31 cellular contexts compared by ENCODE assay signal in the genomic region with DNA sequence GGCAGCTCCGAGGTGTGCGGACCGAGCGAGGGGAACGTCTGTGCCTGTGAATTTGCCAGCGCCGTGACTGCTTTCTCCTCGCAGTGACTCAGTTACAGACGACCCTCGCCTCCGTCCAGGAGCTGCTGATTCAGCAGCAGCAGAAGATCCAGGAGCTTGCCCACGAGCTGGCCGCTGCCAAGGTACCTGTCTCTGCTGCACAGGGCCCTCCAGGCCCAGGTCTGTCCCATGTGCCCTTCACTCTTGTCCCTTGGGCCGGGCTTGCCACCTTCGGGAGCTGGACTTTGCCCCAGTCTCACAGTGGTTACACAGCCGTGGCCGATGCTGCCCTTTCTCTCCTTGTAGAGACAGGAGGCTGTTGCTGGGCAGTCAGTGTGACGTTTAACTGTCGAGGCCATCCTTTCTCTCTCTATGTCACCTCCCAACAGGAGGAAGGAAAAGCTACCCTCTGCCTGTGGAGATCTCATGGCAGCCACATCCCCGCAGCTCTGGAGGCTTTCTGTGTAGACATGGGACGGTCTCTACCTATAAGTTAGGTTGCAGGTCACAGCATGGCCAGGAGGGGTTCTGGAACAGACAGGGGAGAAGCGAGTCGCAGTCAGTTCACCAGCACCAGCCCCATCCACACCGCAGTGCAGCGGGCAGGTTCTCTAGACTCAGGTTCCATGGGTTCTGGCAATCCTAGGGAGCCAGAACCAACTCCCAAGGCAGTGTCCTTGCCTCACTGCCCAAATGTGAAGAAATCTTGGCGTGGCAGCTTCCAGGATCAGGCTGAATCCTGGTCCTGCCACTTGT.
DNase-seq lines count a peak whose midpoint lies in the region; ATAC-seq, FAIRE-seq and TF ChIP-seq lines count a peak whose summit lies in the region.
"Had no signal": no experiment of that assay in that cellular context is flagged by ENCODE, and none has a peak within 500 bp of the region (broad histone marks: within the 10 kb centered on the region; RNA-seq: fewer than 3 reads in every experiment).

No MANE protein-coding gene starts in this region.

- H3K9me1 ChIP-seq in K562 (ENCODE audit: control insufficient read depth, insufficient read depth, low read length), result no peaks in the 10 kb centered on the region

- H3K27me3 Mint-ChIP-seq in type B pancreatic cell, result no peaks in the 10 kb centered on the region
- H3K27me3 Mint-ChIP-seq in T-helper 2 cell treated with Interferon-gamma antibody and Interleukin-4, amounts not matched to agents 5 μg/mL and 100 μg/mL, for 36 hours (ENCODE audit: low read depth), result no peaks in the 10 kb centered on the region
- H3K27me3 Mint-ChIP-seq: activated CD8-positive, alpha-beta memory T cell treated with anti-CD3 and anti-CD28 coated beads, Interleukin-2, amount 10 ng/mL, durations not matched to agents 7 days and 5 days had no signal

- H3K4me3 ChIP-seq in K562, result no peak overlapping the region
- H3K4me3 ChIP-seq in lower lobe of right lung, result no peak overlapping the region
- H3K4me3 ChIP-seq: adrenal gland, body of pancreas, dorsolateral prefrontal cortex, gastroesophageal sphincter, hepatocyte, pancreas, SJSA1, tibial nerve had no signal

- H3K27ac ChIP-seq in K562 (ENCODE audit: extremely low read depth, low read depth, low read length) (no peak overlapping the region), lower lobe of right lung (no peak overlapping the region)
- H3K27ac ChIP-seq: adrenal gland, body of pancreas, dorsolateral prefrontal cortex, hepatocyte, pancreas, SJSA1, tibial nerve had no signal

- peaks cover 20% of the 10 kb centered on the region for H3K4me1 Mint-ChIP-seq in type B pancreatic cell (ENCODE audit: unreplicated experiment)
- H3K4me1 Mint-ChIP-seq in T-helper 2 cell treated with Interferon-gamma antibody and Interleukin-4, amounts not matched to agents 5 μg/mL and 100 μg/mL, for 36 hours (ENCODE audit: low read depth), result no peaks in the 10 kb centered on the region
- H3K4me1 Mint-ChIP-seq: activated CD8-positive, alpha-beta memory T cell treated with anti-CD3 and anti-CD28 coated beads, Interleukin-2, amount 10 ng/mL, durations not matched to agents 7 days and 5 days; neural crest cell had no signal

- TF ChIP-seq CTCF in K562 (IDR thresholded peaks at IDR 0.05 in 2 of 3, conservative IDR thresholded peaks at IDR 0.05 in 1 of 3; ENCODE audit: insufficient read depth in 2 of 3, low read depth in 1 of 3, low read length in 3 of 3) (no peak), lower lobe of right lung (IDR thresholded peaks at IDR 0.05) (no peak), type B pancreatic cell (conservative IDR thresholded peaks at IDR 0.05) (no peak)

- H3K36me3 ChIP-seq in K562 (ENCODE audit: control insufficient read depth, insufficient read depth, low read length) (peaks cover 26% of the 10 kb centered on the region; the same call in 1 of the 3 replicates), lower lobe of right lung (peaks cover 37% of the 10 kb centered on the region)
- H3K36me3 ChIP-seq: pancreas had no signal

- H3K4me3 Mint-ChIP-seq in type B pancreatic cell, result no peak overlapping the region
- no peak overlapping the region for H3K4me3 Mint-ChIP-seq in T-helper 2 cell treated with Interferon-gamma antibody and Interleukin-4, amounts not matched to agents 5 μg/mL and 100 μg/mL, for 36 hours
- H3K4me3 Mint-ChIP-seq: activated CD8-positive, alpha-beta memory T cell treated with anti-CD3 and anti-CD28 coated beads, Interleukin-2, amount 10 ng/mL, durations not matched to agents 7 days and 5 days; activated T-cell treated with anti-CD3 and anti-CD28 coated beads, Interleukin-2, amount 50 U/mL, for 72 hours; neural crest cell had no signal

- DNase-seq in activated T-cell treated with anti-CD3 and anti-CD28 coated beads, Interleukin-2, amount 50 U/mL, for 1 hour, result peak; percentile 9
- DNase-seq in activated T-cell treated with anti-CD3 and anti-CD28 coated beads for 4 hours (no peak), K562 (ENCODE audit: extremely low read depth in 1 of 4, low spot score in 3 of 4) (no peak), lower lobe of right lung (peak; percentile 42), type B pancreatic cell (ENCODE audit: extremely low spot score, unreplicated experiment) (no peak), NCI-H526 (lab: John Stamatoyannopoulos, UW) (no peak)
- DNase-seq in T-helper 2 cell treated with Interferon-gamma antibody and Interleukin-4, amounts not matched to agents 5 μg/mL and 100 μg/mL, for 36 hours (ENCODE audit: low spot score), result no peak
- DNase-seq: activated CD4-positive, alpha-beta T cell treated with anti-CD3 and anti-CD28 coated beads, Interleukin-2, amount 50 U/mL, for 1 hour; activated CD8-positive, alpha-beta memory T cell treated with anti-CD3 and anti-CD28 coated beads, Interleukin-2, amount 10 ng/mL, durations not matched to agents 7 days and 5 days; activated naive CD4-positive, alpha-beta T cell treated with Interleukin-2 at 50 U/mL for 16 hours; activated T-cell treated with anti-CD3 and anti-CD28 coated beads, Interleukin-2, amount 50 U/mL, for 72 hours; adrenal gland; body of pancreas; cerebellar nuclear complex; KBM-7; mesenchymal stem cell; NCI-H1092 treated with DMSO at 0.1 percent for 48 hours; NCI-H1694 treated with DMSO at 0.1 percent for 48 hours; NCI-H446 treated with DMSO at 0.1 percent for 48 hours; NCI-H82; right cardiac atrium; stimulated activated CD4-positive, alpha-beta T cell treated with anti-CD3 and anti-CD28 coated beads, Interleukin-4, amount 100 ng/mL, for 1 hour had no signal

- intact Hi-C loops in K562 (cut with micrococcal nuclease) (no loop called here), lower lobe of right lung (cut with DNase I) (no loop called here)

- peak overlapping the region; percentile 53 for H3K27ac Mint-ChIP-seq in type B pancreatic cell
- H3K27ac Mint-ChIP-seq in T-helper 2 cell treated with Interferon-gamma antibody and Interleukin-4, amounts not matched to agents 5 μg/mL and 100 μg/mL, for 36 hours, result no peak overlapping the region
- H3K27ac Mint-ChIP-seq: activated CD8-positive, alpha-beta memory T cell treated with anti-CD3 and anti-CD28 coated beads, Interleukin-2, amount 10 ng/mL, durations not matched to agents 7 days and 5 days; activated T-cell treated with anti-CD3 and anti-CD28 coated beads, Interleukin-2, amount 50 U/mL, for 72 hours had no signal

- TF ChIP-seq POLR2A in K562 (conservative IDR thresholded peaks at IDR 0.05) (no peak), GM18505 (IDR thresholded peaks at IDR 0.05; ENCODE audit: borderline replicate concordance, extremely low read depth, insufficient read depth, insufficient read length) (no peak)

- TF ChIP-seq RAD21 in K562 (CRISPR knock-in tag; conservative IDR thresholded peaks at IDR 0.05 in 1 of 2, IDR thresholded peaks at IDR 0.05 in 1 of 2), result no peak

- ATAC-seq in K562 (no peak; the same call in 2 of the 3 replicates), lower lobe of right lung (no peak), GM18505 (IDR thresholded peaks at IDR 0.05; ENCODE audit: unreplicated experiment) (no peak)
- ATAC-seq: activated CD8-positive, alpha-beta memory T cell treated with anti-CD3 and anti-CD28 coated beads, Interleukin-2, amount 10 ng/mL, durations not matched to agents 7 days and 5 days; activated T-cell treated with anti-CD3 and anti-CD28 coated beads, Interleukin-2, amount 50 U/mL, for 72 hours; body of pancreas; gastroesophageal sphincter; right cardiac atrium had no signal

- H4K20me1 ChIP-seq in K562 (replicated peaks; ENCODE audit: control insufficient read depth, insufficient read depth, low read length), result peaks cover 3% of the 10 kb centered on the region; the same call in 1 of the 2 replicates

- no peak for TF ChIP-seq EP300 in K562 (IDR thresholded peaks at IDR 0.05; ENCODE audit: low read length)

- CTCF ChIA-PET in K562 (lab: Yijun Ruan, JAX; ENCODE audit: low intra/inter-chr PET ratio), result no interaction called here

- no peak overlapping the region for H3K9ac ChIP-seq in K562 (ENCODE audit: insufficient read depth in 1 of 2, low read depth in 2 of 2, low read length in 2 of 2)

- H3K79me2 ChIP-seq in K562 (ENCODE audit: control insufficient read depth, insufficient read depth, low read length), result no peaks in the 10 kb centered on the region
- H3K79me2 ChIP-seq: hepatocyte had no signal

- no peak for FAIRE-seq in K562 (lab: Jason Lieb, UNC)
- FAIRE-seq: pancreas, RCC 7860 had no signal

- H3K36me3 Mint-ChIP-seq in type B pancreatic cell, result peaks cover 12% of the 10 kb centered on the region
- H3K36me3 Mint-ChIP-seq in T-helper 2 cell treated with Interferon-gamma antibody and Interleukin-4, amounts not matched to agents 5 μg/mL and 100 μg/mL, for 36 hours (ENCODE audit: low read depth), result no peaks in the 10 kb centered on the region
- H3K36me3 Mint-ChIP-seq: activated CD8-positive, alpha-beta memory T cell treated with anti-CD3 and anti-CD28 coated beads, Interleukin-2, amount 10 ng/mL, durations not matched to agents 7 days and 5 days had no signal

- BruUV-seq in K562 (replicated peaks; lab: Mats Ljungman, UMichigan), result no TSS peak

- no peaks in the 10 kb centered on the region for H3K9me3 Mint-ChIP-seq in type B pancreatic cell
- H3K9me3 Mint-ChIP-seq in T-helper 2 cell treated with Interferon-gamma antibody and Interleukin-4, amounts not matched to agents 5 μg/mL and 100 μg/mL, for 36 hours, result no peaks in the 10 kb centered on the region
- H3K9me3 Mint-ChIP-seq: activated T-cell treated with anti-CD3 and anti-CD28 coated beads, Interleukin-2, amount 50 U/mL, for 72 hours; neural crest cell had no signal

- WGBS in K562 (ENCODE audit: insufficient coverage, low coverage, missing lambda C conversion rate), result 87% methylated on average over 26 of the region's 26 CpGs

- H2AFZ ChIP-seq in K562 (ENCODE audit: low read depth, low read length), result no peak overlapping the region
- H2AFZ ChIP-seq: hepatocyte had no signal

- H3K27me3 ChIP-seq in K562 (ENCODE audit: control insufficient read depth in 2 of 2, insufficient read depth in 2 of 2, low read length in 2 of 2) (no peaks in the 10 kb centered on the region), lower lobe of right lung (ENCODE audit: low read depth) (no peaks in the 10 kb centered on the region)
- H3K27me3 ChIP-seq: adrenal gland, body of pancreas, dorsolateral prefrontal cortex, gastroesophageal sphincter, hepatocyte, pancreas, SJSA1, tibial nerve had no signal

- no peaks in the 10 kb centered on the region for H3K9me3 ChIP-seq in K562 (replicated peaks; ENCODE audit: control insufficient read depth, insufficient read depth, low read depth, low read length)
- H3K9me3 ChIP-seq in lower lobe of right lung, result no peaks in the 10 kb centered on the region
- H3K9me3 ChIP-seq: adrenal gland, body of pancreas, gastroesophageal sphincter, pancreas, SJSA1, tibial nerve had no signal

- no peak overlapping the region for H3K4me2 ChIP-seq in K562 (ENCODE audit: insufficient read depth, low read length)
- H3K4me2 ChIP-seq: hepatocyte had no signal

- H3K4me1 ChIP-seq in K562 (replicated peaks in 1 of 2; ENCODE audit: control insufficient read depth in 2 of 2, insufficient read depth in 2 of 2, low read length in 2 of 2) (peaks cover 0 to 8% of the 10 kb centered on the region in 2 experiments; a peak in 1 of 5 replicates), lower lobe of right lung (no peaks in the 10 kb centered on the region)
- H3K4me1 ChIP-seq: adrenal gland, SJSA1 had no signal

- POLR2A ChIA-PET in K562 (lab: Yijun Ruan, JAX), result interaction anchor here (0.5 to 2.5 kb wide), 4 partner anchors 11 to 118 kb away, joined by 3 to 11 read pairs (median 4); no protein-coding TSS in a partner anchor

- in situ Hi-C loops in K562 (cut with MboI), result no loop called here

Comparison
In these comparisons a context has a peak if more than half of its experiments do, and no peak if none do; other contexts are left out.
1. DNase-seq: peak in activated T-cell treated with anti-CD3 and anti-CD28 coated beads, Interleukin-2, amount 50 U/mL, for 1 hour (single experiment) and lower lobe of right lung (single experiment); none in activated T-cell treated with anti-CD3 and anti-CD28 coated beads for 4 hours (single experiment), K562 (0 of 4), type B pancreatic cell (single experiment), NCI-H526 (0 of 2) and T-helper 2 cell treated with Interferon-gamma antibody and Interleukin-4, amounts not matched to agents 5 μg/mL and 100 μg/mL, for 36 hours (single experiment).